8 cellular contexts compared by ENCODE assay signal in the genomic region with DNA sequence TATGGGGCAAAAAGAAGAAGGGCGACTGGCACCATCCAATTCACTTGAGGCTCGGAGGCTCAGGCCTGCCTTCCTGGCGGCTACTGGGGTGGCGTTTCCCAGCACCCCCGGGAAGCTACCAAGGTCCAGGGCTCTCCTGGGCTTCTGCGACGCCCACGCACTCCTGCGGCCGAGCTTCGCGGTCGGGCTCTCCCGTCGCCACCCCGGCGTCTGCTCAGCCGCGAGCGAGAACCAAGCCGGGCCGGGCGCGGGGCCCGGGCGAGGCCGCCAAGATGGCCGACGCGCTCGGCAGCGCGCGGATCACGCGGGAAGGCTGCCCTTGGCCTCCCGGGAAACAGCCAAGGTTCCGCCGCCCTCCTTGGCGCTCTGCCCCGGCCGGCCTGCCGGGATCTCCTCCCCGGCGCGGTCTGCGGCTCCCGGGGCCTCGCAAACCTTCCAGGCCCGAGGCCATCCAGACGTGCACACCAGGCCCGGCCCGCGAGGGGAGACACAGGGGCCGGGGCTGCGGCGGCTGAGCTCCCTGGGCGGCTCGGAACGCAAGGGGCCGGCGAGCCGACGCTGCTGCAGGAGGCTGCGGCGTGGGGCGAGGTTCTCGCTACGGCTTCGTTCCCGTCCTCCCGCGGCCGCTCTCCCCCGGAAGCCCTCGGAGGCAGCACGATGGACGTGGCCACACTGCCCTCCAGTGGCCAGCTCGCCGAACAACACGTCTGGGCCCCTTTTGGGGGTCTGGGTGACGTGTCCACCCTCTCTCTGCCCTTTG. TPM values are rescaled to one million over a fixed set of nuclear protein-coding genes. Genes with fewer than 3 reads are reported as not detected.
DNase-seq lines count a peak whose midpoint lies in the region; ATAC-seq and TF ChIP-seq lines count a peak whose summit lies in the region.

No MANE protein-coding gene starts in this region.

- peaks cover 68 to 77% (median 73%) of the 10 kb centered on the region in 3 donors for H3K4me1 Mint-ChIP-seq in CD8-positive, alpha-beta memory T cell
- H3K4me1 Mint-ChIP-seq in mesothelial cell of epicardium: peaks cover 49% of the 10 kb centered on the region

- H3K27me3 Mint-ChIP-seq in CD8-positive, alpha-beta memory T cell: no peaks in the 10 kb centered on the region
- no peaks in the 10 kb centered on the region for H3K27me3 Mint-ChIP-seq in mesothelial cell of epicardium (ENCODE audit: low read depth)

- peak overlapping the region; percentile 76 to 94 (median 82) for H3K4me3 Mint-ChIP-seq in CD8-positive, alpha-beta memory T cell
- peak overlapping the region; percentile 22 for H3K4me3 Mint-ChIP-seq in mesothelial cell of epicardium

- peak; percentile 83 to 92 (median 86) for DNase-seq in CD8-positive, alpha-beta memory T cell
- DNase-seq in HPDE6-E6E7 (ENCODE audit: extremely low spot score) (peak; percentile 91), NOMO-1 (lab: John Stamatoyannopoulos, UW; ENCODE audit: unreplicated experiment in 2 of 2) (peak; percentile 76 to 84), mesothelial cell of epicardium (ENCODE audit: low spot score in 2 of 2, unreplicated experiment in 2 of 2) (peak; percentile 90 to 98)
- peak; percentile 71 for DNase-seq in activated CD8-positive, alpha-beta memory T cell treated with anti-CD3 and anti-CD28 coated beads, Interleukin-2, amount 50 U/mL, for 1 hour (ENCODE audit: extremely low read depth)
- peak; percentile 77 to 82 for DNase-seq in stimulated activated CD8-positive, alpha-beta memory T cell treated with anti-CD3 and anti-CD28 coated beads, Interleukin-15, amount 100 ng/mL, for 4 hours (ENCODE audit: low read depth in 2 of 2)

- peaks cover 0 to 1% (median 0%) of the 10 kb centered on the region in 3 donors for H3K36me3 Mint-ChIP-seq in CD8-positive, alpha-beta memory T cell
- no peaks in the 10 kb centered on the region for H3K36me3 Mint-ChIP-seq in mesothelial cell of epicardium

- H3K9me3 Mint-ChIP-seq in CD8-positive, alpha-beta memory T cell: no peaks in the 10 kb centered on the region
- no peaks in the 10 kb centered on the region for H3K9me3 Mint-ChIP-seq in mesothelial cell of epicardium

- peak overlapping the region; percentile 54 for H3K9ac ChIP-seq in endocrine pancreas (ENCODE audit: control insufficient read depth, insufficient read depth, low read length)

- CTCF ChIA-PET in CD8-positive, alpha-beta memory T cell (lab: Charles Lee): interaction anchor here (0.6 to 11.6 kb wide), 40 partner anchors 10 to 979 kb away, joined by 3 to 282 read pairs (median 6); a partner anchor contains a TSS

- H3K36me3 ChIP-seq in CD8-positive, alpha-beta memory T cell (ENCODE audit: insufficient read depth, low read length): no peaks in the 10 kb centered on the region
- no peaks in the 10 kb centered on the region for H3K36me3 ChIP-seq in endocrine pancreas (ENCODE audit: control insufficient read depth, insufficient read depth, low read length)

- H3K4me1 ChIP-seq in CD8-positive, alpha-beta memory T cell (ENCODE audit: insufficient read depth, low read length): peaks cover 73% of the 10 kb centered on the region
- no peaks in the 10 kb centered on the region for H3K4me1 ChIP-seq in endocrine pancreas (ENCODE audit: control insufficient read depth, insufficient read depth, low read length)

- no peaks in the 10 kb centered on the region for H3K27me3 ChIP-seq in CD8-positive, alpha-beta memory T cell (ENCODE audit: insufficient read depth, low read length, poor library complexity, severe bottlenecking)
- no peaks in the 10 kb centered on the region for H3K27me3 ChIP-seq in endocrine pancreas (ENCODE audit: control insufficient read depth, insufficient read depth, low read length)

- H3K9me3 ChIP-seq in CD8-positive, alpha-beta memory T cell (ENCODE audit: low read length): no peaks in the 10 kb centered on the region
- no peaks in the 10 kb centered on the region for H3K9me3 ChIP-seq in endocrine pancreas (ENCODE audit: control insufficient read depth, low read length)

- H3K27ac Mint-ChIP-seq in CD8-positive, alpha-beta memory T cell: peak overlapping the region; percentile 90 to 100 (median 96)
- peak overlapping the region; percentile 95 for H3K27ac Mint-ChIP-seq in mesothelial cell of epicardium

- ATAC-seq in GM19455 (IDR thresholded peaks at IDR 0.05; ENCODE audit: unreplicated experiment): peak; percentile 54

- H3K4me3 ChIP-seq in CD8-positive, alpha-beta memory T cell (ENCODE audit: low read length): peak overlapping the region; percentile 79
- H3K4me3 ChIP-seq in endocrine pancreas (ENCODE audit: control insufficient read depth, insufficient read depth, low read length): no peak overlapping the region

- POLR2A ChIA-PET in CD8-positive, alpha-beta memory T cell (lab: Charles Lee): interaction anchor here (0.5 to 12.2 kb wide), 15 partner anchors 10 to 606 kb away, joined by 3 to 445 read pairs (median 4); a partner anchor contains a TSS

- H3K27ac ChIP-seq in CD8-positive, alpha-beta memory T cell (ENCODE audit: low read depth, low read length): peak overlapping the region; percentile 86

- TF ChIP-seq CTCF in mesothelial cell of epicardium (IDR thresholded peaks at IDR 0.05; ENCODE audit: unreplicated experiment): peak; percentile 93

RNA-seq across cellular contexts. Expression of a gene that starts 23.5 kb away (rescaled TPM):
- 100 to 1,000 TPM; 128 to 133 TPM for total RNA-seq in CD8-positive, alpha-beta memory T cell
- polyA plus RNA-seq in CD8-positive, alpha-beta memory T cell: 124 TPM
- 377 to 390 TPM (median 382 TPM) in 3 replicates for total RNA-seq in mesothelial cell of epicardium
